19 cellular contexts compared by ENCODE assay signal in the genomic region with DNA sequence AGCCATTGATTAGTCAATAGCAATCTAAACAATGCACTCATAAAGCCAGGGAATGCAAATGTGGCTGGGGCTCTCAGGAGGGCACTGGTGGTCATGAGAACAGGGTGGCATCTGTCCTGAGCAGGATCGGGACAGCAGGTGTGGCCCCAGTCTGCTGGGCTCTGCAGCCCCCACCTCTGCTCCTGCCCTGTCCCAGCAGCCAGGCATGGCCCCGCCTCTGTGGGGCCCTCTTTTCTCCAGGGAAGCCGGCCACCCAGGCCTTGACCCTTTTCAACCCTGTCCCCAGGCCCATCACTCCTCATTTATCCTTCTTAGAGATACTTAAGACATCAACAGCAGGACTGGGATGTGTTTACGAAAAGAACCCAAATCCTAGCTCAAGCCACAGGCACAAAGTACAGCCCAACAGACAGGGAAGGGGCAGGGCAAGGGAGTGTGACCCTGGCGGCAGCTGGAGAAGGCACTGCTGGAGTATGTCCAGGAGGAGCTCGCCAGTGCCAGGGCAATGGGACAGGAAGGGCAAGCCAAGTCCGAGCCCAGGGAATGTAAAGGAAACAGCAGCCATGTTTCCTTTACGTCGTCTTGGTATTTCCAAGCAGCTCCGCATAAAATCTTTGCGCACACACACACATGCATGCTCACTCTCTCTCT. TPM values are rescaled to one million over a fixed set of nuclear protein-coding genes. Genes with fewer than 3 reads are reported as not detected.
DNase-seq lines count a peak whose midpoint lies in the region; ATAC-seq, FAIRE-seq and TF ChIP-seq lines count a peak whose summit lies in the region.
"Had no signal": no experiment of that assay in that cellular context is flagged by ENCODE, and none has a peak within 500 bp of the region (broad histone marks: within the 10 kb centered on the region; RNA-seq: fewer than 3 reads in every experiment).

No MANE protein-coding gene starts in this region.

- H3K27ac Mint-ChIP-seq in CD4-positive, alpha-beta T cell, result no peak overlapping the region
- H3K27ac Mint-ChIP-seq: activated T-helper 17 cell treated with anti-CD3 and anti-CD28 coated beads, Interleukin-2, amount 50 U/mL, for 72 hours had no signal

- H3K36me3 Mint-ChIP-seq in CD4-positive, alpha-beta T cell (ENCODE audit: low read depth), result peaks cover 96% of the 10 kb centered on the region

- no TSS peak for BruUV-seq in A673 (replicated peaks; lab: Mats Ljungman, UMichigan)

- peak; percentile 5 for ATAC-seq in left lobe of liver
- no peak for ATAC-seq in CD4-positive, alpha-beta T cell (ENCODE audit: poor library complexity)
- ATAC-seq: activated T-helper 17 cell treated with anti-CD3 and anti-CD28 coated beads, Interleukin-2, amount 50 U/mL, for 72 hours; left colon; mucosa of descending colon had no signal

- H3K4me1 Mint-ChIP-seq in CD4-positive, alpha-beta T cell (ENCODE audit: low read depth), result no peaks in the 10 kb centered on the region

- H3K9me3 Mint-ChIP-seq in CD4-positive, alpha-beta T cell, result no peaks in the 10 kb centered on the region
- H3K9me3 Mint-ChIP-seq: activated T-helper 17 cell treated with anti-CD3 and anti-CD28 coated beads, Interleukin-2, amount 50 U/mL, for 72 hours had no signal

- H3K27me3 Mint-ChIP-seq in CD4-positive, alpha-beta T cell, result no peaks in the 10 kb centered on the region
- H3K27me3 Mint-ChIP-seq: activated T-helper 17 cell treated with anti-CD3 and anti-CD28 coated beads, Interleukin-2, amount 50 U/mL, for 72 hours had no signal

- H3K4me1 ChIP-seq in small intestine (ENCODE audit: control insufficient read depth in 2 of 2, insufficient read depth in 1 of 2, low read depth in 1 of 2, low read length in 1 of 2) (no peaks in the 10 kb centered on the region), A673 (ENCODE audit: insufficient read depth, low read length, poor library complexity, severe bottlenecking) (no peaks in the 10 kb centered on the region)

- TF ChIP-seq CTCF in WERI-Rb-1 (IDR thresholded peaks at IDR 0.05; ENCODE audit: low read depth, low read length) (0 out of 2 replicates have a peak, but pooled peaks have one; percentile 2), A673 (conservative IDR thresholded peaks at IDR 0.05; ENCODE audit: low read depth, low read length) (no peak)
- TF ChIP-seq CTCF in CD4-positive, alpha-beta T cell (IDR thresholded peaks at IDR 0.05), result no peak

- FAIRE-seq in small intestine (lab: Jason Lieb, UNC), result no peak
- FAIRE-seq: A204.1 had no signal

- WGBS in small intestine, 3 donors, result 42 to 52% (median 49%) methylated on average over 11 of the region's 11 CpGs

- H3K27me3 ChIP-seq in WERI-Rb-1 (ENCODE audit: insufficient read depth, low read depth, severe bottlenecking), result no peaks in the 10 kb centered on the region
- H3K27me3 ChIP-seq in small intestine (ENCODE audit: control insufficient read depth in 2 of 2, insufficient read depth in 2 of 2, low read length in 2 of 2), result no peaks in the 10 kb centered on the region
- no peaks in the 10 kb centered on the region for H3K27me3 ChIP-seq in CD4-positive, alpha-beta T cell (ENCODE audit: control insufficient read depth, insufficient read depth, low read length)
- no peaks in the 10 kb centered on the region for H3K27me3 ChIP-seq in A673 (replicated peaks; ENCODE audit: insufficient read depth, low read depth, low read length, poor library complexity)

- DNase-seq in activated CD8-positive, alpha-beta memory T cell treated with anti-CD3 and anti-CD28 coated beads for 24 hours, result peak; percentile 42
- no peak for DNase-seq in activated CD8-positive, alpha-beta memory T cell treated with anti-CD3 and anti-CD28 coated beads, Interleukin-2, amount 50 U/mL, for 4 hours
- peak; percentile 82 for DNase-seq in WERI-Rb-1
- DNase-seq in left lobe of liver (ENCODE audit: low spot score), result no peak
- DNase-seq in small intestine, result peak; percentile 13
- no peak for DNase-seq in CD4-positive, alpha-beta T cell
- DNase-seq in A673 (ENCODE audit: low spot score), result no peak
- no peak for DNase-seq in HK-2 (ENCODE audit: unreplicated experiment)
- DNase-seq: caudate nucleus; effector CD4-positive, alpha-beta T cell; GDM1; GM23248; left colon; mucosa of descending colon; NCI-H1436; OCI-M1; stimulated activated CD4-positive, alpha-beta T cell treated with anti-CD3 and anti-CD28 coated beads, Interleukin-2, amount 100 ng/mL, for 24 hours had no signal

- H3K4me3 ChIP-seq in WERI-Rb-1 (ENCODE audit: low read depth, low read length) (no peak overlapping the region), small intestine (ENCODE audit: low read depth in 1 of 2, low read length in 2 of 2) (no peak overlapping the region), A673 (ENCODE audit: low read depth, low read length, poor library complexity, severe bottlenecking) (no peak overlapping the region)
- H3K4me3 ChIP-seq: GM23248, mucosa of descending colon had no signal

- H3K27ac ChIP-seq in WERI-Rb-1, result peak overlapping the region; percentile 49
- peak overlapping the region in 1 of 2 donors; percentile 37 for H3K27ac ChIP-seq in small intestine (ENCODE audit: low read depth in 1 of 2, low read length in 1 of 2)
- H3K27ac ChIP-seq in CD4-positive, alpha-beta T cell (ENCODE audit: low read depth, low read length), result no peak overlapping the region
- no peak overlapping the region for H3K27ac ChIP-seq in A673 (ENCODE audit: low read depth, low read length, poor library complexity, severe bottlenecking)
- H3K27ac ChIP-seq: GM23248 had no signal

- H3K9me3 ChIP-seq in WERI-Rb-1 (ENCODE audit: severe bottlenecking) (no peaks in the 10 kb centered on the region), small intestine (ENCODE audit: control insufficient read depth, low read depth) (no peaks in the 10 kb centered on the region), A673 (ENCODE audit: low read depth, low read length, poor library complexity, severe bottlenecking) (no peaks in the 10 kb centered on the region)
- H3K9me3 ChIP-seq in CD4-positive, alpha-beta T cell (ENCODE audit: control insufficient read depth, low read length), result no peaks in the 10 kb centered on the region
- H3K9me3 ChIP-seq: mucosa of descending colon had no signal

- POLR2A ChIA-PET in CD4-positive, alpha-beta T cell (lab: Charles Lee), result interaction anchor here (1.1 kb wide), 1 partner anchor 11 kb away, joined by 3 read pairs; no protein-coding TSS in a partner anchor
- POLR2A ChIA-PET in A673 (lab: Charles Lee; ENCODE audit: low non-redundant PET), result no interaction called here

- intact Hi-C loops in CD4-positive, alpha-beta T cell (cut with DNase I, micrococcal nuclease), result no loop called here
- intact Hi-C loops in A673 (cut with micrococcal nuclease; ENCODE audit: unreplicated experiment), result no loop called here

- H3K4me3 Mint-ChIP-seq in CD4-positive, alpha-beta T cell, result no peak overlapping the region
- H3K4me3 Mint-ChIP-seq: activated T-helper 17 cell treated with anti-CD3 and anti-CD28 coated beads, Interleukin-2, amount 50 U/mL, for 72 hours had no signal

- H3K36me3 ChIP-seq in WERI-Rb-1, result peaks cover 57% of the 10 kb centered on the region
- H3K36me3 ChIP-seq in small intestine (ENCODE audit: control insufficient read depth in 2 of 2, insufficient read depth in 2 of 2, low read length in 2 of 2), result peaks cover 17 to 26% of the 10 kb centered on the region in 2 donors
- H3K36me3 ChIP-seq in A673 (ENCODE audit: insufficient read depth, low read length, poor library complexity, severe bottlenecking), result peaks cover 35% of the 10 kb centered on the region

- CTCF ChIA-PET in CD4-positive, alpha-beta T cell (lab: Charles Lee), result no interaction called here
- CTCF ChIA-PET in A673 (lab: Charles Lee), result no interaction called here

RNA-seq across cellular contexts. Expression of gene DGCR2, which starts 59.9 kb away (rescaled TPM):
- total RNA-seq in left lobe of liver (30.5 TPM), A673 (2021) (41.1 and 47.3 TPM in 2 replicates)
- 10 to 100 TPM; 14.8 to 52.9 (median 15.1) TPM for polyA plus RNA-seq in small intestine
- total RNA-seq in CD4-positive, alpha-beta T cell, result 10 to 100 TPM; 31.9 to 35.5 TPM

Comparison
In these comparisons a context has a peak if more than half of its experiments do, and no peak if none do; other contexts are left out.
1. DNase-seq: peak in activated CD8-positive, alpha-beta memory T cell treated with anti-CD3 and anti-CD28 coated beads for 24 hours (single experiment), WERI-Rb-1 (single experiment) and small intestine (single experiment); none in activated CD8-positive, alpha-beta memory T cell treated with anti-CD3 and anti-CD28 coated beads, Interleukin-2, amount 50 U/mL, for 4 hours (single experiment), left lobe of liver (single experiment), CD4-positive, alpha-beta T cell (0 of 10), A673 (single experiment) and HK-2 (single experiment).